ENCODE assay signal across 19 cellular contexts in the genomic region with DNA sequence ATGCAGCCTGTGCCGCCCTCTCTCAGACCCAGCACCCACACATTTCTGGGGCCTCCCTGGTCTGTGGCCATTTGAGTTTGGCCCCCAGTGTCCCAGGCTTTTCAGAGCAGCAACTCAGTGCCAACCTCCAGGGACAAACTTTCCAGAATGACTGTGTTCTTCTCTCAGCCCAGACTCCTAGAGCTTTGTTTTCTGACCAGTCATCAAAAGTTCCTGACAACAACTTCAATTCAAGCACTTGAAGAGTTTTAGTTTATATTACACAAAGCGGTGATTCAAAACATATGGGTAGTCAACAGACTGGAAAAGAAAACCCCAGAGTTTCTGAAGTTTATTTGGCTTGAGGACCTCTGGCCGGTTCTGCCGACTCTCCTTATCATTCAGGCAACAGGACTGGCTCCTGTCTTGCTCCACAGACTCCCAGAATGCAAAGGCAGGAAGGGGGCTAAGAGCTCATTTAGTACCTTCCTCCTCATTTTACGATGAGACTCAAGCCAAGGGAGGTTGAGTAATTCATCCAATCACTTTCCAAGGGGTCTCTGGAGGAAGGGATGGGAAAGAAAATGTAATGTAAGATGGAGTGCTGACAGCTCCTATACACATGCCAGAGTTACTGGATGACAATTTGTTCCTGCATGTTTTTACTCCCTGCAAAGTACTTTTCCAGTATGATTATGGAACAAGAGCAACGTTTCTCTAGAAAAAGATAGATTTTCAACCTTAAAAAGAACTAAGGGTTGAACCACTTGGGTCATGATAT. TPM values are rescaled to one million over a fixed set of nuclear protein-coding genes. Genes with fewer than 3 reads are reported as not detected.
A peak's percentile ranks its signal among the peaks of the same experiment; 100 is the strongest.
DNase-seq lines count a peak whose midpoint lies in the region; ATAC-seq, FAIRE-seq and TF ChIP-seq lines count a peak whose summit lies in the region.
"Had no signal": no experiment of that assay in that cellular context is flagged by ENCODE, and none has a peak within 500 bp of the region (broad histone marks: within the 10 kb centered on the region; RNA-seq: fewer than 3 reads in every experiment).

No MANE protein-coding gene starts in this region.

- no peak for FAIRE-seq in GM12891 (lab: Jason Lieb, UNC)

- TF ChIP-seq POLR2A in GM12891 (IDR thresholded peaks at IDR 0.05; ENCODE audit: low read depth, low read length), result no peak

- DNase-seq in AG09309 (ENCODE audit: low read depth) (peak; percentile 8), astrocyte of the cerebellum (ENCODE audit: low read depth) (peak; percentile 34), foreskin fibroblast (peak; percentile 19 to 45), midbrain (lab: John Stamatoyannopoulos, UW) (peak; percentile 38), SJCRH30 (no peak), GM12891 (ENCODE audit: insufficient read length, low spot score) (no peak), dermis blood vessel endothelial cell (no peak)
- DNase-seq: activated CD8-positive, alpha-beta T cell treated with anti-CD3 and anti-CD28 coated beads, Interleukin-2, amount 10 ng/mL, durations not matched to agents 7 days and 5 days; activated naive CD8-positive, alpha-beta T cell treated with anti-CD3 and anti-CD28 coated beads, Interleukin-2, amount 10 ng/mL, durations not matched to agents 7 days and 5 days; DMS79 treated with DMSO at 0.1 percent for 48 hours; NCI-H2081 treated with DMSO at 0.1 percent for 48 hours; NCI-H526; PC-9; sigmoid colon; stimulated activated CD4-positive, alpha-beta T cell treated with anti-CD3 and anti-CD28 coated beads, Interleukin-4, amount 100 ng/mL, for 4 hours had no signal

- no peak for TF ChIP-seq CTCF in AG09309 (IDR thresholded peaks at IDR 0.05; ENCODE audit: control insufficient read depth, insufficient read depth, low read depth, low read length, missing control alignments)
- TF ChIP-seq CTCF in astrocyte of the cerebellum (IDR thresholded peaks at IDR 0.05; ENCODE audit: low read depth, low read length, missing control alignments), result no peak
- no peak for TF ChIP-seq CTCF in foreskin fibroblast (IDR thresholded peaks at IDR 0.05; ENCODE audit: low read depth, low read length)

- no peak for ATAC-seq in HG02571 (IDR thresholded peaks at IDR 0.05; ENCODE audit: unreplicated experiment)
- ATAC-seq: activated CD8-positive, alpha-beta T cell treated with anti-CD3 and anti-CD28 coated beads, Interleukin-2, amount 10 ng/mL, durations not matched to agents 7 days and 5 days had no signal

- in situ Hi-C loops in astrocyte of the cerebellum (cut with HindIII; ENCODE audit: low sequenced_read_pairs), result no loop called here

- H3K4me1 ChIP-seq in SJCRH30, result no peaks in the 10 kb centered on the region; the same call in 1 of the 2 replicates
- H3K4me1 ChIP-seq: sigmoid colon had no signal

- no peak overlapping the region for H3K27ac ChIP-seq in SJCRH30
- H3K27ac ChIP-seq: C4-2B, epithelial cell of prostate, PC-9, sigmoid colon, VCaP had no signal

- no peaks in the 10 kb centered on the region for H3K36me3 ChIP-seq in SJCRH30
- H3K36me3 ChIP-seq: sigmoid colon had no signal

- peaks cover 3% of the 10 kb centered on the region; the same call in 1 of the 2 replicates for H3K27me3 ChIP-seq in SJCRH30
- H3K27me3 ChIP-seq: sigmoid colon had no signal

- no peaks in the 10 kb centered on the region for H3K9me3 ChIP-seq in SJCRH30 (replicated peaks)
- H3K9me3 ChIP-seq: sigmoid colon had no signal

- H3K4me3 ChIP-seq in AG09309 (ENCODE audit: control insufficient read depth, low read depth, low read length) (no peak overlapping the region), astrocyte of the cerebellum (ENCODE audit: low read depth, low read length) (no peak overlapping the region), foreskin fibroblast (ENCODE audit: low read depth in 1 of 2, low read length in 2 of 2) (no peak overlapping the region), SJCRH30 (no peak overlapping the region)
- H3K4me3 ChIP-seq: PC-9, sigmoid colon had no signal

TF ChIP-seq in GM12891, 5 proteins besides CTCF, POLR2A, EP300 and RAD21:
- TF ChIP-seq POU2F2 (IDR thresholded peaks at IDR 0.05; ENCODE audit: low read depth, low read length) (no peak), PAX5 (IDR thresholded peaks at IDR 0.05; ENCODE audit: insufficient read depth, low read length, severe bottlenecking) (no peak), SPI1 (IDR thresholded peaks at IDR 0.05; ENCODE audit: low read depth, low read length) (no peak), TAF1 (IDR thresholded peaks at IDR 0.05; ENCODE audit: low read depth, low read length) (no peak), POLR2AphosphoS5 (IDR thresholded peaks at IDR 0.05; ENCODE audit: low read depth, low read length) (no peak)

RNA-seq across cellular contexts. Expression of gene TIAM1, which starts 27.0 kb away (rescaled TPM):
- 6.0 and 9.5 TPM in 2 replicates for total RNA-seq in SJCRH30 (2014; rRNA removed; shearing (Covaris generic))
- polyA plus RNA-seq in GM12891 (2012; ENCODE audit: low read depth, missing spikeins), result 0.19 TPM
- 0.85 and 1.0 TPM in 2 replicates for total RNA-seq in dermis blood vessel endothelial cell

Comparison
In these comparisons a context has a peak if more than half of its experiments do, and no peak if none do; other contexts are left out.
1. DNase-seq: peak in AG09309 (single experiment), astrocyte of the cerebellum (single experiment), foreskin fibroblast (2 of 2) and midbrain (single experiment); none in SJCRH30 (0 of 2), GM12891 (single experiment) and dermis blood vessel endothelial cell (single experiment).